15 cellular contexts compared by ENCODE assay signal in the genomic region with DNA sequence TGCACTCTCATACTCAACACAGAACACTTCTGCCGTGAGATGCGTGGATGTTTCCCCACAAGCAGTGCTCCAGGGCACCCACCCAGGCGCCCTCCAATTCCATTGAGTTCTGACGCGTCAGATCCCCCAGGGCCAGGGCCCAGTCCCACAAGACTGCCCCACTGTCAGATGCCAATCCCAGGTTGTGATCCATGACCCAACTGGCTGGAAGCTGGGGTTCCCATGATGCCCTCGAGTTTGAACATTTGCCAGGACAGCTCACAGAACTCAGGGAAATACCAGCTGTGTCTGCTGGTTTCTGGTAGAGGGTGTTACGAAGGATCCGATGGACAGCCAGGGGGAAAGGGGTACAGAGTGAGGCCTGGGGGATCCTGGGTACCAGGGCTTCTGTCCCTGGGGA. TPM values are rescaled to one million over a fixed set of nuclear protein-coding genes. Genes with fewer than 3 reads are reported as not detected.
DNase-seq lines count a peak whose midpoint lies in the region; ATAC-seq, FAIRE-seq and TF ChIP-seq lines count a peak whose summit lies in the region.
"Had no signal": no experiment of that assay in that cellular context is flagged by ENCODE, and none has a peak within 500 bp of the region (broad histone marks: within the 10 kb centered on the region; RNA-seq: fewer than 3 reads in every experiment).

No MANE protein-coding gene starts in this region.

- TF ChIP-seq CTCF in CD8-positive, alpha-beta T cell (IDR thresholded peaks at IDR 0.05), result no peak
- TF ChIP-seq CTCF in RWPE1 (conservative IDR thresholded peaks at IDR 0.05; ENCODE audit: low read depth), result no peak

- H3K27ac Mint-ChIP-seq in CD8-positive, alpha-beta T cell, result peak overlapping the region; percentile 96
- H3K27ac Mint-ChIP-seq in CD8-positive, alpha-beta memory T cell, result peak overlapping the region in 2 of 8 donors; percentile 52 to 57

- no peaks in the 10 kb centered on the region for H3K9me3 Mint-ChIP-seq in CD8-positive, alpha-beta T cell
- no peaks in the 10 kb centered on the region for H3K9me3 Mint-ChIP-seq in CD8-positive, alpha-beta memory T cell

- H3K9me3 ChIP-seq in CD8-positive, alpha-beta T cell (ENCODE audit: low read length), result no peaks in the 10 kb centered on the region
- no peaks in the 10 kb centered on the region for H3K9me3 ChIP-seq in CD8-positive, alpha-beta memory T cell (ENCODE audit: low read length)
- H3K9me3 ChIP-seq: spleen had no signal

- CTCF ChIA-PET in CD8-positive, alpha-beta T cell (lab: Charles Lee), result interaction anchor here (0.7 to 6.7 kb wide), 3 partner anchors 14 to 112 kb away, joined by 3 to 33 read pairs (median 5); no protein-coding TSS in a partner anchor
- CTCF ChIA-PET in RWPE1 (lab: Yijun Ruan, JAX), result no interaction called here
- CTCF ChIA-PET in CD8-positive, alpha-beta memory T cell (lab: Charles Lee), result interaction anchor here (1.5 kb wide), 1 partner anchor 15 kb away, joined by 5 read pairs; no protein-coding TSS in a partner anchor

- intact Hi-C loops in CD8-positive, alpha-beta T cell (cut with DNase I, micrococcal nuclease), result no loop called here

- no peak for ATAC-seq in CD8-positive, alpha-beta T cell
- ATAC-seq in GM19463 (IDR thresholded peaks at IDR 0.05; ENCODE audit: unreplicated experiment), result no peak
- ATAC-seq in GM21528 (IDR thresholded peaks at IDR 0.05; ENCODE audit: low FRiP score, unreplicated experiment), result no peak

- no peak for DNase-seq in CD8-positive, alpha-beta T cell
- DNase-seq in RWPE1 (ENCODE audit: low spot score), result no peak
- peak; percentile 80 for DNase-seq in globus pallidus (ENCODE audit: low spot score)
- DNase-seq in nucleus accumbens (lab: John Stamatoyannopoulos, UW), result peak in 41 of 56 donors; percentile 11 to 70 (median 51)
- DNase-seq in urothelium cell line (ENCODE audit: low spot score), result no peak
- no peak for DNase-seq in CD8-positive, alpha-beta memory T cell
- DNase-seq: activated CD4-positive, CD25-positive, alpha-beta regulatory T cell; NCI-H1417 treated with DMSO at 0.1 percent for 48 hours; PC-9; spleen; stimulated activated naive CD4-positive, alpha-beta T cell treated with Interleukin-2 at 50 U/mL for 16 hours had no signal

- no peak overlapping the region for H3K4me3 Mint-ChIP-seq in CD8-positive, alpha-beta T cell
- peak overlapping the region in 1 of 7 donors; percentile 27 for H3K4me3 Mint-ChIP-seq in CD8-positive, alpha-beta memory T cell

- H3K27me3 ChIP-seq in CD8-positive, alpha-beta T cell (ENCODE audit: insufficient read depth, low read length), result no peaks in the 10 kb centered on the region
- no peaks in the 10 kb centered on the region for H3K27me3 ChIP-seq in CD8-positive, alpha-beta memory T cell (ENCODE audit: insufficient read depth, low read length, poor library complexity, severe bottlenecking)
- H3K27me3 ChIP-seq: spleen had no signal

- no peak overlapping the region for H3K4me3 ChIP-seq in CD8-positive, alpha-beta T cell (ENCODE audit: low read depth, low read length)
- no peak overlapping the region for H3K4me3 ChIP-seq in CD8-positive, alpha-beta memory T cell (ENCODE audit: low read length)
- H3K4me3 ChIP-seq: lung, PC-9, spleen had no signal

- H3K4me1 ChIP-seq in CD8-positive, alpha-beta T cell (ENCODE audit: insufficient read depth, low read length), result peaks cover 35% of the 10 kb centered on the region
- peaks cover 32% of the 10 kb centered on the region for H3K4me1 ChIP-seq in CD8-positive, alpha-beta memory T cell (ENCODE audit: insufficient read depth, low read length)

- no peak overlapping the region for H3K27ac ChIP-seq in CD8-positive, alpha-beta T cell (ENCODE audit: low read depth, low read length)
- H3K27ac ChIP-seq in RWPE1, result peak overlapping the region; percentile 21; the same call in 1 of the 2 replicates
- H3K27ac ChIP-seq in CD8-positive, alpha-beta memory T cell (ENCODE audit: low read depth, low read length), result no peak overlapping the region
- H3K27ac ChIP-seq: PC-9 had no signal

- H3K36me3 Mint-ChIP-seq in CD8-positive, alpha-beta T cell, result peaks cover 21% of the 10 kb centered on the region
- H3K36me3 Mint-ChIP-seq in CD8-positive, alpha-beta memory T cell, result peaks cover 0 to 35% (median 4%) of the 10 kb centered on the region in 3 donors

- no peak for FAIRE-seq in urothelium cell line (lab: Jason Lieb, UNC)
- FAIRE-seq: endothelial cell of umbilical vein had no signal

- peaks cover 41% of the 10 kb centered on the region for H3K4me1 Mint-ChIP-seq in CD8-positive, alpha-beta T cell (ENCODE audit: low read depth)
- H3K4me1 Mint-ChIP-seq in CD8-positive, alpha-beta memory T cell, result peaks cover 29 to 56% (median 47%) of the 10 kb centered on the region in 3 donors

- POLR2A ChIA-PET in CD8-positive, alpha-beta T cell (lab: Charles Lee), result no interaction called here
- POLR2A ChIA-PET in RWPE1 (lab: Yijun Ruan, JAX; ENCODE audit: low non-redundant PET), result no interaction called here
- POLR2A ChIA-PET in CD8-positive, alpha-beta memory T cell (lab: Charles Lee), result no interaction called here

- peaks cover under 1% of the 10 kb centered on the region for H3K36me3 ChIP-seq in CD8-positive, alpha-beta T cell (ENCODE audit: insufficient read depth, low read length)
- no peaks in the 10 kb centered on the region for H3K36me3 ChIP-seq in CD8-positive, alpha-beta memory T cell (ENCODE audit: insufficient read depth, low read length)

- H3K27me3 Mint-ChIP-seq in CD8-positive, alpha-beta T cell (ENCODE audit: low read depth), result no peaks in the 10 kb centered on the region
- H3K27me3 Mint-ChIP-seq in CD8-positive, alpha-beta memory T cell, result peaks cover 0 to 2% of the 10 kb centered on the region in 2 donors

RNA-seq across cellular contexts. Expression of a gene that starts 58.4 kb away (rescaled TPM):
- total RNA-seq in CD8-positive, alpha-beta T cell, result 10 to 100 TPM; 34.6 to 37.5 TPM
- total RNA-seq in CD8-positive, alpha-beta memory T cell, result 10 to 100 TPM; 66.5 to 69.3 TPM
- polyA plus RNA-seq in CD8-positive, alpha-beta memory T cell, result 15.9 TPM

Comparison
In these comparisons a context has a peak if more than half of its experiments do, and no peak if none do; other contexts are left out.
1. DNase-seq: peak in globus pallidus (single experiment) and nucleus accumbens (41 of 56); none in CD8-positive, alpha-beta T cell (0 of 7), RWPE1 (single experiment), urothelium cell line (single experiment) and CD8-positive, alpha-beta memory T cell (0 of 5).